ENCODE assay signal across 28 cellular contexts in the genomic region with DNA sequence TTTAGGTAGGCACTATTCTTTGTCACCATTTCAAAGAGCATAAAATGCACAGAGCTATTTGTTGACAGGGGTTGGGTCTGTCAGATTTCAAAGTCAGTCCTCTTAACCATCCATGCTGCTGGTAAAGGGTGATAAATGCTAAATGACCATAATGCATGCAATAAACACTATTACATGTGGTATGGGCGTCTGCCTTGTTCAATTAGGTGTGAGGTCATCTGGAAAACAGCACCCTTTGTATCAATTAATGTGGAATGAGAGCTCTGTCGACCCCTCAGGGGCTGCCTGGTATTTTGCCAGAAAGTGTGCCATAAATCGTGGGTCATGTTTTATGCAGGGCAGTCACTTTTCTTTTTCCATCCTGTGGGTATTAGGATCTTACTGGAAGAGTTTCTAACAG.
"Had no signal": no experiment of that assay in that cellular context is flagged by ENCODE, and none has a peak within 500 bp of the region (broad histone marks: within the 10 kb centered on the region; RNA-seq: fewer than 3 reads in every experiment).

No MANE protein-coding gene starts in this region.

- H3K4me3 ChIP-seq: left lung, lower lobe of right lung, pancreas, prostate gland, skin epidermis, stomach, testis, thyroid gland, upper lobe of right lung had no signal

- FAIRE-seq: keratinocyte, pancreas, urothelium cell line had no signal

- H3K4me1 ChIP-seq: left lung, lower lobe of right lung, pancreas, prostate gland, stomach, testis, thyroid gland, upper lobe of right lung had no signal

- H3K27ac ChIP-seq: left lung, lower lobe of right lung, pancreas, prostate gland, skin epidermis, stomach, testis, thyroid gland, upper lobe of right lung had no signal

- H3K36me3 ChIP-seq: left lung, lower lobe of right lung, pancreas, prostate gland, stomach, thyroid gland, upper lobe of right lung had no signal

- H3K9me3 ChIP-seq: left lung, lower lobe of right lung, pancreas, prostate gland, stomach, testis, thyroid gland, upper lobe of right lung had no signal

- H3K27me3 ChIP-seq: stomach, testis had no signal

- DNase-seq: kidney glomerular epithelial cell; left cardiac atrium; left lung; lower lobe of right lung; mammary epithelial cell; mesenchymal stem cell; naive thymus-derived CD8-positive, alpha-beta T cell; nucleus accumbens; pancreas; posterior cingulate gyrus; retina; right cardiac atrium; stimulated activated CD4-positive, alpha-beta T cell treated with anti-CD3 and anti-CD28 coated beads, Interleukin-12 subunit alpha, Interleukin-12 subunit beta, amount 100 ng/mL, for 4 hours; stimulated activated CD4-positive, alpha-beta T cell treated with anti-CD3 and anti-CD28 coated beads, Interleukin-15, amount 100 ng/mL, for 24 hours; stimulated activated CD4-positive, alpha-beta T cell treated with anti-CD3 and anti-CD28 coated beads, Interleukin-2, amount 100 ng/mL, for 24 hours; stimulated activated CD4-positive, alpha-beta T cell treated with anti-CD3 and anti-CD28 coated beads, Interleukin-4, amount 100 ng/mL, for 1 hour; stimulated activated naive B cell treated with anti-CD40 and anti-IgM and Interleukin-4, amounts not matched to agents 10 μg/mL and 1 μg/mL and 100 μg/mL, for 72 hours; stimulated activated naive CD8-positive, alpha-beta T cell treated with anti-CD3 and anti-CD28 coated beads, Interleukin-15, Interleukin-2, amounts not matched to agents 100 U/mL and 50 U/mL, for 24 hours; stomach; testis; thyroid gland; trophoblast cell; upper lobe of right lung had no signal

- ATAC-seq: left cardiac atrium; left lung; lower lobe of right lung; naive thymus-derived CD8-positive, alpha-beta T cell; pancreas; right cardiac atrium; sciatic nerve; stimulated activated naive B cell treated with anti-CD40 and anti-IgM and Interleukin-4, amounts not matched to agents 10 μg/mL and 1 μg/mL and 100 μg/mL, for 72 hours; stimulated activated naive CD8-positive, alpha-beta T cell treated with anti-CD3 and anti-CD28 coated beads, Interleukin-15, Interleukin-2, amounts not matched to agents 100 U/mL and 50 U/mL, for 24 hours; upper lobe of right lung had no signal
